In genomic region chr2:240579071-240579762, GRCh38 we compare ENCODE assay signal across 8 cellular contexts. TPM values are rescaled to one million over a fixed set of nuclear protein-coding genes. Genes with fewer than 3 reads are reported as not detected.
DNase-seq lines count a peak whose midpoint lies in the region; ATAC-seq and TF ChIP-seq lines count a peak whose summit lies in the region.

No MANE protein-coding gene starts in this region.

- no peaks in the 10 kb centered on the region for H3K9me3 ChIP-seq in left lung
- H3K9me3 ChIP-seq in vagina = no peaks in the 10 kb centered on the region

- H3K4me1 ChIP-seq in left lung (peaks cover 20 to 52% of the 10 kb centered on the region in 2 donors), vagina (peaks cover 45% of the 10 kb centered on the region)

- H3K36me3 ChIP-seq in left lung (peaks cover 0 to 43% of the 10 kb centered on the region in 2 donors), vagina (peaks cover 0 to 41% of the 10 kb centered on the region in 2 donors)

- intact Hi-C loops in left lung (cut with DNase I) = no loop called here
- intact Hi-C loops in vagina (cut with DNase I) = no loop called here

- H3K4me3 Mint-ChIP-seq in activated naive CD4-positive, alpha-beta T cell treated with anti-CD3 and anti-CD28 coated beads, Interleukin-2, amount 50 U/mL, for 24 hours = no peak overlapping the region

- H3K27me3 ChIP-seq in left lung (no peaks in the 10 kb centered on the region), vagina (no peaks in the 10 kb centered on the region)

- DNase-seq in activated naive CD4-positive, alpha-beta T cell (lab: John Stamatoyannopoulos, UW) = no peak
- DNase-seq in activated naive CD4-positive, alpha-beta T cell treated with anti-CD3 and anti-CD28 coated beads, Interleukin-2, amount 50 U/mL, for 72 hours (ENCODE audit: low spot score in 2 of 2) = no peak
- DNase-seq in left lung = peak in 1 of 2 donors; percentile 66
- no peak for DNase-seq in vagina (ENCODE audit: extremely low spot score in 2 of 2)
- no peak for DNase-seq in ureter (ENCODE audit: low spot score)
- no peak for DNase-seq in stimulated activated CD4-positive, alpha-beta T cell treated with anti-CD3 and anti-CD28 coated beads, Interleukin-2, amount 100 ng/mL, for 24 hours

- H3K27ac Mint-ChIP-seq in activated naive CD4-positive, alpha-beta T cell treated with anti-CD3 and anti-CD28 coated beads, Interleukin-2, amount 50 U/mL, for 24 hours = peak overlapping the region; percentile 84
- H3K27ac Mint-ChIP-seq in activated naive CD4-positive, alpha-beta T cell treated with anti-CD3 and anti-CD28 coated beads, Interleukin-2, amount 50 U/mL, for 72 hours = peak overlapping the region; percentile 85 to 86

- H3K27me3 Mint-ChIP-seq in activated naive CD4-positive, alpha-beta T cell treated with anti-CD3 and anti-CD28 coated beads, Interleukin-2, amount 50 U/mL, for 24 hours = no peaks in the 10 kb centered on the region

- peak in 1 of 2 donors; percentile 23 for ATAC-seq in activated naive CD4-positive, alpha-beta T cell treated with anti-CD3 and anti-CD28 coated beads, Interleukin-2, amount 50 U/mL, for 72 hours
- ATAC-seq in left lung (no peak), HG03097 (IDR thresholded peaks at IDR 0.05; ENCODE audit: low FRiP score, unreplicated experiment) (no peak)

- peaks cover 34% of the 10 kb centered on the region for H3K4me1 Mint-ChIP-seq in activated naive CD4-positive, alpha-beta T cell treated with anti-CD3 and anti-CD28 coated beads, Interleukin-2, amount 50 U/mL, for 24 hours

- TF ChIP-seq CTCF in left lung (IDR thresholded peaks at IDR 0.05) (no peak), vagina (IDR thresholded peaks at IDR 0.05) (no peak)

- H3K36me3 Mint-ChIP-seq in activated naive CD4-positive, alpha-beta T cell treated with anti-CD3 and anti-CD28 coated beads, Interleukin-2, amount 50 U/mL, for 24 hours = peaks cover 2% of the 10 kb centered on the region
- no peaks in the 10 kb centered on the region for H3K36me3 Mint-ChIP-seq in activated naive CD4-positive, alpha-beta T cell treated with anti-CD3 and anti-CD28 coated beads, Interleukin-2, amount 50 U/mL, for 72 hours

- H3K27ac ChIP-seq in left lung (peak overlapping the region; percentile 83 to 85), vagina (peak overlapping the region; percentile 70)

- H3K9me3 Mint-ChIP-seq in activated naive CD4-positive, alpha-beta T cell treated with anti-CD3 and anti-CD28 coated beads, Interleukin-2, amount 50 U/mL, for 24 hours = no peaks in the 10 kb centered on the region
- H3K9me3 Mint-ChIP-seq in activated naive CD4-positive, alpha-beta T cell treated with anti-CD3 and anti-CD28 coated beads, Interleukin-2, amount 50 U/mL, for 72 hours = no peaks in the 10 kb centered on the region

- no peak for TF ChIP-seq POLR2A in vagina (IDR thresholded peaks at IDR 0.05)

- H3K4me3 ChIP-seq in left lung (no peak overlapping the region), vagina (no peak overlapping the region)

RNA-seq across cellular contexts. Expression of gene CAPN10, which starts 7.3 kb away (rescaled TPM):
- total RNA-seq in activated naive CD4-positive, alpha-beta T cell treated with anti-CD3 and anti-CD28 coated beads, Interleukin-2, amount 50 U/mL, for 72 hours = 10 to 100 TPM; 28.9 to 39.0 TPM
- total RNA-seq in left lung (10 to 100 TPM; 31.2 to 31.9 TPM), vagina (14.2 TPM), ureter (34.4 TPM)

RNA-seq across cellular contexts. Expression of gene RNPEPL1, which starts 10.9 kb away (rescaled TPM):
- total RNA-seq in activated naive CD4-positive, alpha-beta T cell treated with anti-CD3 and anti-CD28 coated beads, Interleukin-2, amount 50 U/mL, for 72 hours = 10 to 100 TPM; 22.6 to 51.2 TPM
- 10 to 100 TPM; 89.3 to 99.2 TPM for total RNA-seq in left lung
- 65.1 TPM for total RNA-seq in vagina
- 57.3 TPM for total RNA-seq in ureter

RNA-seq across cellular contexts. Expression of gene DUSP28, which starts 19.1 kb away (rescaled TPM):
- 1 to 10 TPM; 3.8 to 5.4 TPM for total RNA-seq in activated naive CD4-positive, alpha-beta T cell treated with anti-CD3 and anti-CD28 coated beads, Interleukin-2, amount 50 U/mL, for 72 hours
- total RNA-seq in left lung (1 to 10 TPM; 2.4 to 3.5 TPM), vagina (5.9 TPM), ureter (6.2 TPM)

RNA-seq across cellular contexts. Expression of gene ANKMY1, which starts 21.4 kb away (rescaled TPM):
- total RNA-seq in activated naive CD4-positive, alpha-beta T cell treated with anti-CD3 and anti-CD28 coated beads, Interleukin-2, amount 50 U/mL, for 72 hours = 10 to 100 TPM; 15.4 to 22.1 TPM
- total RNA-seq in left lung = 10 to 100 TPM; 11.8 to 20.1 TPM
- 20.6 TPM for total RNA-seq in vagina
- total RNA-seq in ureter = 52.8 TPM

RNA-seq across cellular contexts. Expression of gene GPR35, which starts 46.1 kb away (rescaled TPM):
- total RNA-seq in activated naive CD4-positive, alpha-beta T cell treated with anti-CD3 and anti-CD28 coated beads, Interleukin-2, amount 50 U/mL, for 72 hours = 1 to 10 TPM; 1.5 to 7.9 TPM
- total RNA-seq in left lung = 1 to 10 TPM; 1.1 to 6.0 TPM
- 3.9 TPM for total RNA-seq in vagina
- 1.6 TPM for total RNA-seq in ureter
